Comparison of ENCODE assay signal across 17 cellular contexts in genomic region chr1:24771574-24771973, GRCh38. TPM values are rescaled to one million over a fixed set of nuclear protein-coding genes. Genes with fewer than 3 reads are reported as not detected.
DNase-seq lines count a peak whose midpoint lies in the region; ATAC-seq, FAIRE-seq and TF ChIP-seq lines count a peak whose summit lies in the region.
"Had no signal": no experiment of that assay in that cellular context is flagged by ENCODE, and none has a peak within 500 bp of the region (broad histone marks: within the 10 kb centered on the region; RNA-seq: fewer than 3 reads in every experiment).

No MANE protein-coding gene starts in this region.

- ATAC-seq in RWPE2 (ENCODE audit: low read depth), result no peak
- ATAC-seq in gastroesophageal sphincter, result no peak
- no peak for ATAC-seq in GM19452 (IDR thresholded peaks at IDR 0.05; ENCODE audit: unreplicated experiment)
- ATAC-seq: activated naive CD8-positive, alpha-beta T cell treated with anti-CD3 and anti-CD28 coated beads, Interleukin-2, amount 50 U/mL, for 24 hours; left lobe of liver; natural killer cell treated with Interleukin-12 subunit alpha and Interleukin-12 subunit beta and Interleukin-15 and Interleukin-18, amount 100 ng/mL, for 72 hours; T-helper 17 cell had no signal

- H3K4me3 ChIP-seq in RWPE2 (ENCODE audit: severe bottlenecking), result no peak overlapping the region
- no peak overlapping the region for H3K4me3 ChIP-seq in gastroesophageal sphincter
- H3K4me3 ChIP-seq in spleen, result no peak overlapping the region
- H3K4me3 ChIP-seq in effector memory CD4-positive, alpha-beta T cell (ENCODE audit: insufficient read depth, low read depth, low read length, poor library complexity, severe bottlenecking), result no peak overlapping the region

- DNase-seq in GM12892 (ENCODE audit: insufficient read length) (no peak), RWPE2 (ENCODE audit: low spot score) (no peak), spleen (no peak), NCI-H748 (lab: John Stamatoyannopoulos, UW; ENCODE audit: unreplicated experiment) (no peak), GOT3 (lab: John Stamatoyannopoulos, UW) (no peak)
- no peak for DNase-seq in effector memory CD4-positive, alpha-beta T cell
- DNase-seq: activated CD4-positive, alpha-beta T cell treated with anti-CD3 and anti-CD28 coated beads for 1 hour; activated CD8-positive, alpha-beta memory T cell treated with anti-CD3 and anti-CD28 coated beads, Interleukin-2, amount 50 U/mL, for 48 hours; activated naive CD8-positive, alpha-beta T cell treated with anti-CD3 and anti-CD28 coated beads, Interleukin-2, amount 50 U/mL, for 24 hours; NCI-H1092; NCI-H226; stimulated activated naive CD4-positive, alpha-beta T cell treated with Interleukin-2 at 50 U/mL for 16 hours; T-helper 17 cell had no signal

- no peak for TF ChIP-seq POLR2A in GM12892 (IDR thresholded peaks at IDR 0.05; ENCODE audit: low read depth, low read length)
- no peak for TF ChIP-seq POLR2A in gastroesophageal sphincter (IDR thresholded peaks at IDR 0.05)
- no peak for TF ChIP-seq POLR2A in spleen (IDR thresholded peaks at IDR 0.05)

- H3K9me3 ChIP-seq in RWPE2 (ENCODE audit: severe bottlenecking), result no peaks in the 10 kb centered on the region
- no peaks in the 10 kb centered on the region for H3K9me3 ChIP-seq in gastroesophageal sphincter
- no peaks in the 10 kb centered on the region for H3K9me3 ChIP-seq in spleen
- no peaks in the 10 kb centered on the region for H3K9me3 ChIP-seq in effector memory CD4-positive, alpha-beta T cell (ENCODE audit: control insufficient read depth, low read length)

- TF ChIP-seq CTCF in RWPE2 (IDR thresholded peaks at IDR 0.05; ENCODE audit: poor library complexity, severe bottlenecking) (no peak), gastroesophageal sphincter (IDR thresholded peaks at IDR 0.05) (no peak), spleen (IDR thresholded peaks at IDR 0.05 in 8 of 11, conservative IDR thresholded peaks at IDR 0.05 in 3 of 11) (no peak)

- H3K27ac ChIP-seq in RWPE2 (ENCODE audit: poor library complexity, severe bottlenecking) (peak overlapping the region; percentile 78), gastroesophageal sphincter (peak overlapping the region; percentile 79 to 100 (median 88)), spleen (peak overlapping the region in 5 of 8 donors; percentile 61 to 69 (median 65))
- H3K27ac ChIP-seq in effector memory CD4-positive, alpha-beta T cell (ENCODE audit: insufficient read depth, low read length, poor library complexity, severe bottlenecking), result no peak overlapping the region

- intact Hi-C loops in spleen (cut with DNase I; ENCODE audit: low total_unique reads), result no loop called here

- H3K4me1 ChIP-seq in RWPE2 (ENCODE audit: insufficient read depth, poor library complexity, severe bottlenecking), result peaks cover 42% of the 10 kb centered on the region
- H3K4me1 ChIP-seq in gastroesophageal sphincter, result peaks cover 17 to 91% (median 18%) of the 10 kb centered on the region in 3 donors
- peaks cover 2 to 53% (median 17%) of the 10 kb centered on the region in 6 donors for H3K4me1 ChIP-seq in spleen
- no peaks in the 10 kb centered on the region for H3K4me1 ChIP-seq in effector memory CD4-positive, alpha-beta T cell (ENCODE audit: control insufficient read depth, insufficient read depth, low read length, poor library complexity, severe bottlenecking)

- no peak for TF ChIP-seq EP300 in gastroesophageal sphincter (IDR thresholded peaks at IDR 0.05)

- peak; percentile 60 for FAIRE-seq in GM12892 (lab: Jason Lieb, UNC)

- H3K36me3 ChIP-seq in RWPE2 (ENCODE audit: low read depth) (peaks cover 12% of the 10 kb centered on the region), gastroesophageal sphincter (no peaks in the 10 kb centered on the region), spleen (no peaks in the 10 kb centered on the region)
- no peaks in the 10 kb centered on the region for H3K36me3 ChIP-seq in effector memory CD4-positive, alpha-beta T cell (ENCODE audit: control insufficient read depth, insufficient read depth, low read length)

- H3K27me3 ChIP-seq in RWPE2 (ENCODE audit: insufficient read depth, poor library complexity, severe bottlenecking) (no peaks in the 10 kb centered on the region), gastroesophageal sphincter (no peaks in the 10 kb centered on the region), spleen (replicated peaks in 1 of 7) (no peaks in the 10 kb centered on the region)
- H3K27me3 ChIP-seq in effector memory CD4-positive, alpha-beta T cell (replicated peaks; ENCODE audit: control insufficient read depth, insufficient read depth, low read length, poor library complexity, severe bottlenecking), result no peaks in the 10 kb centered on the region

RNA-seq across cellular contexts. Expression of gene CLIC4, which starts 26.3 kb away (rescaled TPM):
- polyA plus RNA-seq in GM12892 (2012; ENCODE audit: missing spikeins), result 39.3 TPM
- 100 to 1,000 TPM; 553 to 721 (median 692) TPM for total RNA-seq in gastroesophageal sphincter
- total RNA-seq in spleen, result 10 to 100 TPM; 60.9 to 99.6 (median 73.8) TPM
- polyA plus RNA-seq in spleen, result 10 to 100 TPM; 17.0 to 32.2 (median 27.0) TPM

Comparison
In these comparisons a context has a peak if more than half of its experiments do, and no peak if none do; other contexts are left out.
1. RNA of gene CLIC4, which starts 26.3 kb away (total RNA-seq): 553 to 721 TPM in gastroesophageal sphincter; 60.9 to 99.6 TPM in spleen; every median in the first group is over 4 times any median in the second.